ENCODE assay signal across 2 cellular contexts in genomic region chr6:13941902-13942301, GRCh38.
TF ChIP-seq lines count a peak whose summit lies in the region.

No MANE protein-coding gene starts in this region.

TF ChIP-seq in HEK293, 187 proteins besides CTCF, POLR2A, EP300 and RAD21 (continued from another document):
- TF ChIP-seq ZNF280D (tag by site-specific recombination; IDR thresholded peaks at IDR 0.05): no peak
- no peak for TF ChIP-seq ZBTB7A (tag by site-specific recombination; IDR thresholded peaks at IDR 0.05; ENCODE audit: low read depth)

TF ChIP-seq in K562, 482 proteins besides CTCF, POLR2A, EP300 and RAD21 (continued from another document and continues in another):
- TF ChIP-seq CEBPZ (IDR thresholded peaks at IDR 0.05; ENCODE audit: borderline replicate concordance, low read depth, low read length) (no peak), ZNF280B (CRISPR knock-in tag; IDR thresholded peaks at IDR 0.05) (no peak), CCNT2 (IDR thresholded peaks at IDR 0.05; ENCODE audit: borderline replicate concordance, extremely low read depth, insufficient read length, low read depth, low read length) (no peak), TRIM24 (IDR thresholded peaks at IDR 0.05) (peak; percentile 86 to 94), RBM25 (IDR thresholded peaks at IDR 0.05; ENCODE audit: low read depth, low read length, severe bottlenecking) (no peak), STAT5B (CRISPR knock-in tag; IDR thresholded peaks at IDR 0.05) (no peak), ZFP1 (CRISPR knock-in tag; IDR thresholded peaks at IDR 0.05) (no peak), TRIM28 (IDR thresholded peaks at IDR 0.05) (peak; percentile 99), SUPT5H (IDR thresholded peaks at IDR 0.05) (no peak), ZEB2 (IDR thresholded peaks at IDR 0.05) (peak; percentile 61; the same call in 1 of the 2 replicates), ATF4 (CRISPR knock-in tag; IDR thresholded peaks at IDR 0.05) (no peak), KDM2B (CRISPR knock-in tag; IDR thresholded peaks at IDR 0.05) (no peak), MCM2 (IDR thresholded peaks at IDR 0.05; ENCODE audit: low read depth) (no peak), ARID4B (CRISPR knock-in tag; IDR thresholded peaks at IDR 0.05) (no peak), GTF3C2 (IDR thresholded peaks at IDR 0.05; ENCODE audit: borderline replicate concordance, extremely low read depth, insufficient read length) (no peak), TCFL5 (CRISPR knock-in tag; conservative IDR thresholded peaks at IDR 0.05) (no peak), ZNF184 (CRISPR knock-in tag; IDR thresholded peaks at IDR 0.05) (no peak), MCM3 (IDR thresholded peaks at IDR 0.05) (no peak), HDAC1 (IDR thresholded peaks at IDR 0.05) (peak in 1 of 2 experiments; percentile 78; a peak in 2 of 4 replicates), CXXC5 (CRISPR knock-in tag; IDR thresholded peaks at IDR 0.05) (no peak), RB1 (IDR thresholded peaks at IDR 0.05; ENCODE audit: low read depth) (no peak), ELK1 (CRISPR knock-in tag; IDR thresholded peaks at IDR 0.05) (no peak), SREBF2 (CRISPR knock-in tag; IDR thresholded peaks at IDR 0.05) (no peak), HMG20A (CRISPR knock-in tag; conservative IDR thresholded peaks at IDR 0.05) (no peak), HLTF (IDR thresholded peaks at IDR 0.05) (no peak), NCOA1 (IDR thresholded peaks at IDR 0.05; ENCODE audit: low read depth) (no peak), PBX2 (CRISPR knock-in tag; IDR thresholded peaks at IDR 0.05; ENCODE audit: low read depth) (no peak), PBX2 (tag; conservative IDR thresholded peaks at IDR 0.05; ENCODE audit: low read depth) (no peak), KAT7 (CRISPR knock-in tag; IDR thresholded peaks at IDR 0.05; ENCODE audit: borderline replicate concordance) (no peak), ZNF316 (IDR thresholded peaks at IDR 0.05) (0 out of 2 replicates have a peak, but pooled peaks have one; percentile 15)
